1 cellular context compared by ENCODE assay signal in genomic region chr17:49515196-49515770, GRCh38.
TF ChIP-seq lines count a peak whose summit lies in the region.

No MANE protein-coding gene starts in this region.

TF ChIP-seq in HepG2, 621 proteins besides CTCF, POLR2A, EP300 and RAD21 (continued from another document and continues in another):
- TF ChIP-seq ZNF687 (CRISPR knock-in tag; IDR thresholded peaks at IDR 0.05): peak; percentile 99
- TF ChIP-seq GATAD1 (CRISPR knock-in tag; IDR thresholded peaks at IDR 0.05): no peak
- TF ChIP-seq HNRNPLL (IDR thresholded peaks at IDR 0.05; ENCODE audit: low read depth, low read length, poor library complexity, severe bottlenecking): peak; percentile 29
- no peak; the same call in 1 of the 2 replicates for TF ChIP-seq ZNF318 (CRISPR knock-in tag; IDR thresholded peaks at IDR 0.05)
- no peak for TF ChIP-seq SNAPC4 (CRISPR knock-in tag; IDR thresholded peaks at IDR 0.05)
- TF ChIP-seq YY1 (IDR thresholded peaks at IDR 0.05; ENCODE audit: insufficient read depth, insufficient replicate concordance, low read depth, low read length): peak; percentile 46
- TF ChIP-seq NR1H2 (CRISPR knock-in tag; IDR thresholded peaks at IDR 0.05; ENCODE audit: borderline replicate concordance, low read depth): peak; percentile 74; the same call in 1 of the 2 replicates
- no peak for TF ChIP-seq ZFP62 (CRISPR knock-in tag; IDR thresholded peaks at IDR 0.05)
- no peak for TF ChIP-seq MTF1 (CRISPR knock-in tag; IDR thresholded peaks at IDR 0.05)
- TF ChIP-seq RBM22 (optimal IDR thresholded peaks at IDR 0.05; ENCODE audit: low read length): no peak
- no peak for TF ChIP-seq HDAC6 (IDR thresholded peaks at IDR 0.05; ENCODE audit: low read depth, low read length)
- TF ChIP-seq IKZF5 (CRISPR knock-in tag; IDR thresholded peaks at IDR 0.05): peak; percentile 84; the same call in 1 of the 2 replicates
- TF ChIP-seq ZNF615 (CRISPR knock-in tag; IDR thresholded peaks at IDR 0.05; ENCODE audit: borderline replicate concordance): no peak
- peak; percentile 43 for TF ChIP-seq ZNF407 (CRISPR knock-in tag; IDR thresholded peaks at IDR 0.05; ENCODE audit: not compliant biosample characterization)
- TF ChIP-seq TEAD2 (CRISPR knock-in tag; IDR thresholded peaks at IDR 0.05): no peak
